Comparison of ENCODE assay signal across 18 cellular contexts in genomic region chr17:41383690-41384089, GRCh38. TPM values are rescaled to one million over a fixed set of nuclear protein-coding genes. Genes with fewer than 3 reads are reported as not detected.
"Had no signal": no experiment of that assay in that cellular context is flagged by ENCODE, and none has a peak within 500 bp of the region (broad histone marks: within the 10 kb centered on the region; RNA-seq: fewer than 3 reads in every experiment).

No MANE protein-coding gene starts in this region.

- H3K27me3 ChIP-seq: ovary had no signal

- H3K4me3 ChIP-seq: ovary, suprapubic skin had no signal

- DNase-seq: activated CD4-positive, alpha-beta T cell treated with anti-CD3 and anti-CD28 coated beads, Interleukin-2, amount 50 U/mL, for 1 hour; activated CD4-positive, CD25-positive, alpha-beta regulatory T cell; activated effector memory CD4-positive, alpha-beta T cell treated with anti-CD3 and anti-CD28 coated beads, Interleukin-2, amount 50 U/mL, for 16 hours; activated T-cell treated with anti-CD3 and anti-CD28 coated beads, Interleukin-2, amount 50 U/mL, for 24 hours; amniotic stem cell; effector memory CD4-positive, alpha-beta T cell; kidney; left ventricle myocardium superior; mesendoderm; ovary; stimulated activated CD4-positive, alpha-beta T cell treated with anti-CD3 and anti-CD28 coated beads, Interleukin-4, amount 100 ng/mL, for 1 hour; stimulated activated CD8-positive, alpha-beta memory T cell treated with anti-CD3 and anti-CD28 coated beads, Interleukin-4, amount 100 ng/mL, for 48 hours; stimulated activated naive CD8-positive, alpha-beta T cell treated with anti-CD3 and anti-CD28 coated beads, Interleukin-15, Interleukin-2, amounts not matched to agents 100 U/mL and 50 U/mL, for 24 hours; T-helper 2 cell had no signal

- H3K27ac ChIP-seq: ovary, suprapubic skin had no signal

- H3K9me3 ChIP-seq: ovary had no signal

- H3K36me3 ChIP-seq: ovary, suprapubic skin had no signal

- H3K4me1 ChIP-seq: suprapubic skin had no signal

RNA-seq across cellular contexts. Expression of gene KRT34, which starts 1.6 kb away (rescaled TPM):
- total RNA-seq: activated naive CD4-positive, alpha-beta T cell treated with anti-CD3 and anti-CD28 coated beads, Interleukin-2, amount 50 U/mL, for 72 hours; kidney; left ventricle myocardium superior; neural crest cell; ovary had no signal
- polyA plus RNA-seq: ovary had no signal

RNA-seq across cellular contexts. Expression of gene KRT31, which starts 13.7 kb away (rescaled TPM):
- total RNA-seq: activated naive CD4-positive, alpha-beta T cell treated with anti-CD3 and anti-CD28 coated beads, Interleukin-2, amount 50 U/mL, for 72 hours; epithelial cell of proximal tubule; kidney; left ventricle myocardium superior; neural crest cell; ovary had no signal
- polyA plus RNA-seq: ovary had no signal

RNA-seq across cellular contexts. Expression of gene KRT33B, which starts 14.1 kb away (rescaled TPM):
- total RNA-seq: activated naive CD4-positive, alpha-beta T cell treated with anti-CD3 and anti-CD28 coated beads, Interleukin-2, amount 50 U/mL, for 72 hours; kidney; left ventricle myocardium superior; neural crest cell; ovary had no signal
- polyA plus RNA-seq: ovary had no signal

RNA-seq across cellular contexts. Expression of gene KRT33A, which starts 33.1 kb away (rescaled TPM):
- total RNA-seq: activated naive CD4-positive, alpha-beta T cell treated with anti-CD3 and anti-CD28 coated beads, Interleukin-2, amount 50 U/mL, for 72 hours; epithelial cell of proximal tubule; kidney; left ventricle myocardium superior; neural crest cell; ovary had no signal
- polyA plus RNA-seq: ovary had no signal

RNA-seq across cellular contexts. Expression of gene KRT37, which starts 40.7 kb away (rescaled TPM):
- total RNA-seq: activated naive CD4-positive, alpha-beta T cell treated with anti-CD3 and anti-CD28 coated beads, Interleukin-2, amount 50 U/mL, for 72 hours; epithelial cell of proximal tubule; kidney; left ventricle myocardium superior; neural crest cell; ovary had no signal
- polyA plus RNA-seq: ovary had no signal
